ENCODE assay signal across 1 cellular context in the genomic region with DNA sequence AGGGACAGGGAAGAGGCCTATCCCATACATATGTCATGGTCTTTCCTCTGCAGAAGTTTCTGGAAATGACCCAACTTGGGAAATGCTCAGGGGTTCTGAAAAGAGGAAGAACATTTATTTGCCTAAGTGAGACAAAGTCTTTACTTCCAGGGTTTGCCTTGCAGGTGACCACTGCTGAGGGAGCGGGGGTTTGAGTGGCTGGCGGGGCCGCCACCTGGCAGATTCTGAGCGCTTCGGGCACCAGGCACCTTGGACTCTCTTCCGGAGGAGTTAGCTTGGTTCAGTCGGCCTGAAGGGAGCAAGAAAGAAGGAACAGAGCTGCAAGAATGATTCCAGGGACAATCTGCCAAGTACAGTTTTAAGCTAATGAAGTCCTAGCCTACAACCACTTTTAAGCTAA.
TF ChIP-seq lines count a peak whose summit lies in the region.

No MANE protein-coding gene starts in this region.

TF ChIP-seq in IMR-90, 13 proteins besides CTCF, POLR2A, EP300 and RAD21 (continued from another document):
- TF ChIP-seq, protein P1, sequence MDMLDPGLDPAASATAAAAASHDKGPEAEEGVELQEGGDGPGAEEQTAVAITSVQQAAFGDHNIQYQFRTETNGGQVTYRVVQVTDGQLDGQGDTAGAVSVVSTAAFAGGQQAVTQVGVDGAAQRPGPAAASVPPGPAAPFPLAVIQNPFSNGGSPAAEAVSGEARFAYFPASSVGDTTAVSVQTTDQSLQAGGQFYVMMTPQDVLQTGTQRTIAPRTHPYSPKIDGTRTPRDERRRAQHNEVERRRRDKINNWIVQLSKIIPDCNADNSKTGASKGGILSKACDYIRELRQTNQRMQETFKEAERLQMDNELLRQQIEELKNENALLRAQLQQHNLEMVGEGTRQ (IDR thresholded peaks at IDR 0.05; ENCODE audit: low read depth, low read length), result no peak
- TF ChIP-seq CHD1 (IDR thresholded peaks at IDR 0.05; ENCODE audit: low read depth, low read length) (no peak), MAZ (IDR thresholded peaks at IDR 0.05; ENCODE audit: borderline replicate concordance, low read depth, low read length) (no peak), RCOR1 (IDR thresholded peaks at IDR 0.05; ENCODE audit: insufficient replicate concordance, low read length) (no peak), CEBPB (IDR thresholded peaks at IDR 0.05; ENCODE audit: low read depth, low read length) (no peak), RFX5 (IDR thresholded peaks at IDR 0.05; ENCODE audit: low read depth, low read length) (no peak), SMC3 (IDR thresholded peaks at IDR 0.05; ENCODE audit: low read depth, low read length) (no peak)
- TF ChIP-seq, protein P2, sequence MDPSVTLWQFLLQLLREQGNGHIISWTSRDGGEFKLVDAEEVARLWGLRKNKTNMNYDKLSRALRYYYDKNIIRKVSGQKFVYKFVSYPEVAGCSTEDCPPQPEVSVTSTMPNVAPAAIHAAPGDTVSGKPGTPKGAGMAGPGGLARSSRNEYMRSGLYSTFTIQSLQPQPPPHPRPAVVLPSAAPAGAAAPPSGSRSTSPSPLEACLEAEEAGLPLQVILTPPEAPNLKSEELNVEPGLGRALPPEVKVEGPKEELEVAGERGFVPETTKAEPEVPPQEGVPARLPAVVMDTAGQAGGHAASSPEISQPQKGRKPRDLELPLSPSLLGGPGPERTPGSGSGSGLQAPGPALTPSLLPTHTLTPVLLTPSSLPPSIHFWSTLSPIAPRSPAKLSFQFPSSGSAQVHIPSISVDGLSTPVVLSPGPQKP (IDR thresholded peaks at IDR 0.05; ENCODE audit: borderline replicate concordance, low read depth, low read length), result no peak
